In the genomic region with DNA sequence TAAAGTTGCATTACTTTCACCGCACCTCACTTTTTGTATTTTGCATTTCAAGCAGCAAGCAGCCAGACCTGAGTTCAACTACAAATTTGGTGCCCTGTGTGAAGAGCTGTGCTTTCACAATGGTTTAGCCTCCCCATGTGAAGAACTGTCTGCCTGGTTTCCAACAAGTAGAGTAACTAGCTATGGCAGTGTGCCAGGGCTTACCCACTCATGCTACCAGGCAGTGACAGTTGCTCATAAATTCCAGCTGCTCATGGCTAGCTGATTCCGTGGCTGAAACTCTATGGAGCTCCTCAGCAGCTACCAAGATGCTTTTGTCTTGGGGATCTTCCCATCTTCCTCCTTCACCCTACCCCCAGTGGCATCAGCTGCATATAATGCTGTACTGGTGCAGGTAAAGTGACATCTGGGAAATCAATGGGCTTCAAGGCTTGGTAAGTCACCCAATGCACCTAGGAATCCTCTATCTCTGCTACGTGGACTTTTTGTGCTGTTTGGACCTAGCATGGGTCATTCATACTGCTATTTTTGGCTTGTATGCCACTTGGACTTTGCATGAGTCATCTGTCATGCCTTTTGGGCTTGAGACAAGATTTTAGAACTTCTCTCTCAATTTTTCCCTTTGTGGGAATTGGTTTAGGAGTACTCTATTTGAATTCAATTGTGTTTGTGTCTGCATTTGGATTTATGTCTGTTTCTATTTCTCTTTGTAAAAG, we compare ENCODE assay signal across 12 cellular contexts.
A peak's percentile ranks its signal among the peaks of the same experiment; 100 is the strongest.
DNase-seq lines count a peak whose midpoint lies in the region; ATAC-seq and TF ChIP-seq lines count a peak whose summit lies in the region.
"Had no signal": no experiment of that assay in that cellular context is flagged by ENCODE, and none has a peak within 500 bp of the region (broad histone marks: within the 10 kb centered on the region; RNA-seq: fewer than 3 reads in every experiment).

No MANE protein-coding gene starts in this region.

- H3K27ac Mint-ChIP-seq in WTC11 (no peak overlapping the region), Calu3 (ENCODE audit: unreplicated experiment) (no peak overlapping the region)
- H3K27ac Mint-ChIP-seq in activated CD4-positive, alpha-beta T cell treated with anti-CD3 and anti-CD28 coated beads, Interleukin-2, amount 10 ng/mL, durations not matched to agents 7 days and 5 days: no peak overlapping the region

- peaks cover 46% of the 10 kb centered on the region for H3K9me3 Mint-ChIP-seq in WTC11
- peaks cover 19% of the 10 kb centered on the region for H3K9me3 Mint-ChIP-seq in activated CD4-positive, alpha-beta T cell treated with anti-CD3 and anti-CD28 coated beads, Interleukin-2, amount 10 ng/mL, durations not matched to agents 7 days and 5 days
- peaks cover 11% of the 10 kb centered on the region for H3K9me3 Mint-ChIP-seq in Calu3 (ENCODE audit: low read depth, unreplicated experiment)

- H3K36me3 Mint-ChIP-seq in WTC11 (peaks cover 51% of the 10 kb centered on the region), Calu3 (ENCODE audit: insufficient read depth, unreplicated experiment) (peaks cover 10% of the 10 kb centered on the region)
- H3K36me3 Mint-ChIP-seq in activated CD4-positive, alpha-beta T cell treated with anti-CD3 and anti-CD28 coated beads, Interleukin-2, amount 10 ng/mL, durations not matched to agents 7 days and 5 days (ENCODE audit: low read depth): no peaks in the 10 kb centered on the region

- no TSS peak for BruUV-seq in Calu3 (replicated peaks; lab: Mats Ljungman, UMichigan)

- no peak for ATAC-seq in WTC11
- ATAC-seq: right cardiac atrium had no signal

- H3K4me3 ChIP-seq in fibroblast of the aortic adventitia (ENCODE audit: low read depth, low read length): no peak overlapping the region
- H3K4me3 ChIP-seq: ascending aorta had no signal

- intact Hi-C loops in Calu3 (cut with micrococcal nuclease; ENCODE audit: unreplicated experiment): no loop called here

- TF ChIP-seq CTCF in fibroblast of the aortic adventitia (IDR thresholded peaks at IDR 0.05; ENCODE audit: insufficient read depth, low read length) (no peak), WTC11 (IDR thresholded peaks at IDR 0.05) (no peak), Calu3 (IDR thresholded peaks at IDR 0.05; ENCODE audit: unreplicated experiment) (no peak)

- DNase-seq in DMS153 (lab: John Stamatoyannopoulos, UW) (peak; percentile 17), DMS153 treated with DMSO at 0.1 percent for 48 hours (lab: John Stamatoyannopoulos, UW; ENCODE audit: unreplicated experiment) (no peak), RPMI7951 (ENCODE audit: low read depth) (peak; percentile 67), fibroblast of the aortic adventitia (ENCODE audit: low read depth) (peak; percentile 35), stromal cell of bone marrow (ENCODE audit: low read depth) (peak; percentile 43), WTC11 (ENCODE audit: low spot score) (no peak), Calu3 (no peak)
- no peak for DNase-seq in activated CD4-positive, alpha-beta T cell treated with anti-CD3 and anti-CD28 coated beads, Interleukin-2, amount 10 ng/mL, durations not matched to agents 7 days and 5 days
- DNase-seq: activated T-cell treated with anti-CD3 and anti-CD28 coated beads, Interleukin-2, amount 50 U/mL, for 48 hours; MV-4-11; right cardiac atrium had no signal

- no peak overlapping the region for H3K4me3 Mint-ChIP-seq in WTC11
- no peak overlapping the region for H3K4me3 Mint-ChIP-seq in activated CD4-positive, alpha-beta T cell treated with anti-CD3 and anti-CD28 coated beads, Interleukin-2, amount 10 ng/mL, durations not matched to agents 7 days and 5 days
- H3K4me3 Mint-ChIP-seq in Calu3 (ENCODE audit: low read depth, unreplicated experiment): no peak overlapping the region

- POLR2A ChIA-PET in WTC11 (lab: Charles Lee): no interaction called here
- POLR2A ChIA-PET in activated CD4-positive, alpha-beta T cell treated with anti-CD3 and anti-CD28 coated beads, Interleukin-2, amount 10 ng/mL, durations not matched to agents 7 days and 5 days (lab: Charles Lee): no interaction called here

- H3K27me3 Mint-ChIP-seq in WTC11 (ENCODE audit: low read depth) (peaks cover 6% of the 10 kb centered on the region; the same call in 1 of the 2 replicates), Calu3 (ENCODE audit: unreplicated experiment) (no peaks in the 10 kb centered on the region)
- no peaks in the 10 kb centered on the region for H3K27me3 Mint-ChIP-seq in activated CD4-positive, alpha-beta T cell treated with anti-CD3 and anti-CD28 coated beads, Interleukin-2, amount 10 ng/mL, durations not matched to agents 7 days and 5 days

- CTCF ChIA-PET in WTC11 (lab: Charles Lee) (no interaction called here), Calu3 (lab: Charles Lee) (no interaction called here)
- CTCF ChIA-PET in activated CD4-positive, alpha-beta T cell treated with anti-CD3 and anti-CD28 coated beads, Interleukin-2, amount 10 ng/mL, durations not matched to agents 7 days and 5 days (lab: Charles Lee): no interaction called here

- H3K4me1 Mint-ChIP-seq in WTC11 (peaks cover 31% of the 10 kb centered on the region), Calu3 (ENCODE audit: low read depth, unreplicated experiment) (no peaks in the 10 kb centered on the region)
- H3K4me1 Mint-ChIP-seq in activated CD4-positive, alpha-beta T cell treated with anti-CD3 and anti-CD28 coated beads, Interleukin-2, amount 10 ng/mL, durations not matched to agents 7 days and 5 days: no peaks in the 10 kb centered on the region

TF ChIP-seq in WTC11, 78 proteins besides CTCF, POLR2A, EP300 and RAD21:
- TF ChIP-seq, protein P1, sequence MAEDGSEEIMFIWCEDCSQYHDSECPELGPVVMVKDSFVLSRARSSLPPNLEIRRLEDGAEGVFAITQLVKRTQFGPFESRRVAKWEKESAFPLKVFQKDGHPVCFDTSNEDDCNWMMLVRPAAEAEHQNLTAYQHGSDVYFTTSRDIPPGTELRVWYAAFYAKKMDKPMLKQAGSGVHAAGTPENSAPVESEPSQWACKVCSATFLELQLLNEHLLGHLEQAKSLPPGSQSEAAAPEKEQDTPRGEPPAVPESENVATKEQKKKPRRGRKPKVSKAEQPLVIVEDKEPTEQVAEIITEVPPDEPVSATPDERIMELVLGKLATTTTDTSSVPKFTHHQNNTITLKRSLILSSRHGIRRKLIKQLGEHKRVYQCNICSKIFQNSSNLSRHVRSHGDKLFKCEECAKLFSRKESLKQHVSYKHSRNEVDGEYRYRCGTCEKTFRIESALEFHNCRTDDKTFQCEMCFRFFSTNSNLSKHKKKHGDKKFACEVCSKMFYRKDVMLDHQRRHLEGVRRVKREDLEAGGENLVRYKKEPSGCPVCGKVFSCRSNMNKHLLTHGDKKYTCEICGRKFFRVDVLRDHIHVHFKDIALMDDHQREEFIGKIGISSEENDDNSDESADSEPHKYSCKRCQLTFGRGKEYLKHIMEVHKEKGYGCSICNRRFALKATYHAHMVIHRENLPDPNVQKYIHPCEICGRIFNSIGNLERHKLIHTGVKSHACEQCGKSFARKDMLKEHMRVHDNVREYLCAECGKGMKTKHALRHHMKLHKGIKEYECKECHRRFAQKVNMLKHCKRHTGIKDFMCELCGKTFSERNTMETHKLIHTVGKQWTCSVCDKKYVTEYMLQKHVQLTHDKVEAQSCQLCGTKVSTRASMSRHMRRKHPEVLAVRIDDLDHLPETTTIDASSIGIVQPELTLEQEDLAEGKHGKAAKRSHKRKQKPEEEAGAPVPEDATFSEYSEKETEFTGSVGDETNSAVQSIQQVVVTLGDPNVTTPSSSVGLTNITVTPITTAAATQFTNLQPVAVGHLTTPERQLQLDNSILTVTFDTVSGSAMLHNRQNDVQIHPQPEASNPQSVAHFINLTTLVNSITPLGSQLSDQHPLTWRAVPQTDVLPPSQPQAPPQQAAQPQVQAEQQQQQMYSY (CRISPR knock-in tag; IDR thresholded peaks at IDR 0.05): no peak
- TF ChIP-seq ATF1 (CRISPR knock-in tag; IDR thresholded peaks at IDR 0.05) (no peak), FOXP1 (CRISPR knock-in tag; IDR thresholded peaks at IDR 0.05; ENCODE audit: borderline replicate concordance) (no peak), HMGA2 (CRISPR knock-in tag; IDR thresholded peaks at IDR 0.05) (no peak)
- TF ChIP-seq, protein P2, sequence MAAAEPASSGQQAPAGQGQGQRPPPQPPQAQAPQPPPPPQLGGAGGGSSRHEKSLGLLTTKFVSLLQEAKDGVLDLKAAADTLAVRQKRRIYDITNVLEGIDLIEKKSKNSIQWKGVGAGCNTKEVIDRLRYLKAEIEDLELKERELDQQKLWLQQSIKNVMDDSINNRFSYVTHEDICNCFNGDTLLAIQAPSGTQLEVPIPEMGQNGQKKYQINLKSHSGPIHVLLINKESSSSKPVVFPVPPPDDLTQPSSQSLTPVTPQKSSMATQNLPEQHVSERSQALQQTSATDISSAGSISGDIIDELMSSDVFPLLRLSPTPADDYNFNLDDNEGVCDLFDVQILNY (CRISPR knock-in tag; IDR thresholded peaks at IDR 0.05): no peak

Comparison
In these comparisons a context has a peak if more than half of its experiments do, and no peak if none do; other contexts are left out.
1. DNase-seq: peak in DMS153 (single experiment), RPMI7951 (single experiment), fibroblast of the aortic adventitia (single experiment) and stromal cell of bone marrow (single experiment); none in DMS153 treated with DMSO at 0.1 percent for 48 hours (single experiment), WTC11 (single experiment), activated CD4-positive, alpha-beta T cell treated with anti-CD3 and anti-CD28 coated beads, Interleukin-2, amount 10 ng/mL, durations not matched to agents 7 days and 5 days (single experiment) and Calu3 (single experiment).